ENCODE assay signal across 24 cellular contexts in the genomic region with DNA sequence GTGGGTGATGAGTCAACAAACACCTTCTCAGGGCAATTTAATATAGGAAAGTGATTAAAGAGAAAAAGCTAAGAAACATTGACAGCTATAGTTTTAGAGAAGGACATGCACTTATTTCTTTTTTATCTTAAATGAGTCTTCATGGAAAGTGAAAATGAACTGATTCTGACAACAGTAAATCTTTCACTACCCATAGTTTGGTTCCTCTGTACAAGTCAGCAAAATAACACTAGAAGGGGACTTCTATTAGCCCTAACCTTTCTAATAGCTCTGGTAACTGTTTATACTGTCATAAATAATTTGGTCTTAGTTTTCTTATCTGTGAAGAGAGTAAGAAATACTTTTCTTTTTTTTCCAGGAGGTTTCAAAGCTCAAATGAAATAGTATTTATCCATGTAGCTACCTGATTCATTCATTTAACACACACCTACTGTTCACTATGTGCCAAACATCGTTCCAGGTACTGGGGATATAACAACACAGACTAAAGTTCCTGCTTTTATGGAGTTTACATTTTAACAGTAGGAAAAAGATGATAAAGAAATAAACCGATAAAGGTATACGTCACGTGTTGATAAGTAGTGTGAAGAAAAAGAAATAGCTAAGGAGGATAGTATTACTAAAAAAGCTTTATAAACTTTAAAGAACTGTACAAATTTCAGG.
"Had no signal": no experiment of that assay in that cellular context is flagged by ENCODE, and none has a peak within 500 bp of the region (broad histone marks: within the 10 kb centered on the region; RNA-seq: fewer than 3 reads in every experiment).

No MANE protein-coding gene starts in this region.

- H3K4me3 ChIP-seq: Peyer's patch, SJCRH30 had no signal

- H3K9ac ChIP-seq: SK-N-SH had no signal

- DNase-seq: activated CD4-positive, alpha-beta memory T cell treated with anti-CD3 and anti-CD28 coated beads, Interleukin-2, amount 10 ng/mL, durations not matched to agents 7 days and 5 days; activated CD4-positive, alpha-beta T cell treated with anti-CD3 and anti-CD28 coated beads for 36 hours; activated CD4-positive, alpha-beta T cell treated with anti-CD3 and anti-CD28 coated beads, Interleukin-2, amount 50 U/mL, for 1 hour; activated gamma-delta T cell; activated naive CD4-positive, alpha-beta T cell treated with anti-CD3 and anti-CD28 coated beads for 36 hours; activated T-cell treated with anti-CD3 and anti-CD28 coated beads for 4 hours; activated T-cell treated with anti-CD3 and anti-CD28 coated beads, Interleukin-2, amount 50 U/mL, for 48 hours; amygdala; Kasumi-1; NCI-H1048; NCI-H1930; NCI-H2171; NCI-H2227 treated with DMSO at 0.1 percent for 48 hours; NCI-H446 treated with DMSO at 0.1 percent for 48 hours; NCI-H526; NCI-H82; NK-92 treated with Interleukin-12 subunit alpha and Interleukin-12 subunit beta, amount 100 ng/mL, for 24 hours; Peyer's patch; Right ventricle myocardium superior; SJCRH30; SK-N-SH; WERI-Rb-1 had no signal

- H3K27ac ChIP-seq: Peyer's patch, RWPE1, SJCRH30, WERI-Rb-1 had no signal

- H3K36me3 ChIP-seq: Peyer's patch, SJCRH30, WERI-Rb-1 had no signal

- H3K27me3 ChIP-seq: Peyer's patch had no signal

- ATAC-seq: activated CD4-positive, alpha-beta T cell treated with anti-CD3 and anti-CD28 coated beads for 36 hours; activated T-helper 17 cell treated with anti-CD3 and anti-CD28 coated beads, Interleukin-2, amount 50 U/mL, for 72 hours had no signal

- H3K9me3 ChIP-seq: Peyer's patch, SJCRH30, SK-N-SH had no signal

- H3K4me1 ChIP-seq: Peyer's patch, SJCRH30 had no signal

- H3K4me2 ChIP-seq: SK-N-SH had no signal
